Comparison of ENCODE assay signal across 10 cellular contexts in genomic region chr1:78622548-78622947, GRCh38. TPM values are rescaled to one million over a fixed set of nuclear protein-coding genes. Genes with fewer than 3 reads are reported as not detected.
A peak's percentile ranks its signal among the peaks of the same experiment; 100 is the strongest.
DNase-seq lines count a peak whose midpoint lies in the region; ATAC-seq and TF ChIP-seq lines count a peak whose summit lies in the region.
"Had no signal": no experiment of that assay in that cellular context is flagged by ENCODE, and none has a peak within 500 bp of the region (broad histone marks: within the 10 kb centered on the region; RNA-seq: fewer than 3 reads in every experiment).

No MANE protein-coding gene starts in this region.

- peak overlapping the region; percentile 72 for H3K4me3 Mint-ChIP-seq in activated naive CD8-positive, alpha-beta T cell treated with anti-CD3 and anti-CD28 coated beads for 36 hours
- H3K4me3 Mint-ChIP-seq in nephron progenitor cell = no peak overlapping the region

- H3K27me3 ChIP-seq in parathyroid adenoma (ENCODE audit: control insufficient read depth, insufficient read depth, low read length) = no peaks in the 10 kb centered on the region

- DNase-seq in EL (peak; percentile 38), SW 1271 (lab: John Stamatoyannopoulos, UW) (no peak), nephron progenitor cell (no peak), NCI-H1694 treated with DMSO at 0.1 percent for 48 hours (lab: John Stamatoyannopoulos, UW) (no peak)
- no peak for DNase-seq in activated naive CD8-positive, alpha-beta T cell treated with anti-CD3 and anti-CD28 coated beads for 36 hours
- DNase-seq: anterior cingulate cortex, NCI-H1092 treated with DMSO at 0.1 percent for 48 hours, NCI-H526 treated with DMSO at 0.1 percent for 48 hours had no signal

- no peaks in the 10 kb centered on the region for H3K36me3 ChIP-seq in parathyroid adenoma (ENCODE audit: control insufficient read depth, insufficient read depth, low read length)

- no peak overlapping the region for H3K4me2 ChIP-seq in parathyroid adenoma (ENCODE audit: low read length)

- no peak overlapping the region for H3K9ac ChIP-seq in parathyroid adenoma

- H3K27ac Mint-ChIP-seq in activated naive CD8-positive, alpha-beta T cell treated with anti-CD3 and anti-CD28 coated beads for 36 hours = peak overlapping the region; percentile 54
- no peak overlapping the region for H3K27ac Mint-ChIP-seq in nephron progenitor cell

- H2AFZ ChIP-seq in parathyroid adenoma = no peak overlapping the region

- peak overlapping the region; percentile 25 for H3K4me3 ChIP-seq in parathyroid adenoma (ENCODE audit: low read depth, low read length)

- no peaks in the 10 kb centered on the region for H3K79me2 ChIP-seq in parathyroid adenoma

- no peaks in the 10 kb centered on the region for H3K27me3 Mint-ChIP-seq in activated naive CD8-positive, alpha-beta T cell treated with anti-CD3 and anti-CD28 coated beads for 36 hours
- peaks cover 7% of the 10 kb centered on the region for H3K27me3 Mint-ChIP-seq in nephron progenitor cell (ENCODE audit: low read depth, poor library complexity)

- H3K27ac ChIP-seq in parathyroid adenoma = no peak overlapping the region

- H3K9me3 ChIP-seq in parathyroid adenoma (ENCODE audit: control insufficient read depth, low read length) = no peaks in the 10 kb centered on the region

- ATAC-seq in GM18909 (IDR thresholded peaks at IDR 0.05; ENCODE audit: poor library complexity, unreplicated experiment) = peak; percentile 25

- H3K9me3 Mint-ChIP-seq in activated naive CD8-positive, alpha-beta T cell treated with anti-CD3 and anti-CD28 coated beads for 36 hours = peaks cover 3% of the 10 kb centered on the region
- H3K9me3 Mint-ChIP-seq in nephron progenitor cell = no peaks in the 10 kb centered on the region

- H3K4me1 Mint-ChIP-seq in activated naive CD8-positive, alpha-beta T cell treated with anti-CD3 and anti-CD28 coated beads for 36 hours = peaks cover 58% of the 10 kb centered on the region
- peaks cover 6% of the 10 kb centered on the region for H3K4me1 Mint-ChIP-seq in nephron progenitor cell

- H3K36me3 Mint-ChIP-seq in activated naive CD8-positive, alpha-beta T cell treated with anti-CD3 and anti-CD28 coated beads for 36 hours = peaks cover 30% of the 10 kb centered on the region
- no peaks in the 10 kb centered on the region for H3K36me3 Mint-ChIP-seq in nephron progenitor cell (ENCODE audit: low read depth)

- no peak for TF ChIP-seq CTCF in parathyroid adenoma (IDR thresholded peaks at IDR 0.05)
- TF ChIP-seq CTCF in nephron progenitor cell (IDR thresholded peaks at IDR 0.05) = no peak

- H3K4me1 ChIP-seq in parathyroid adenoma = no peaks in the 10 kb centered on the region

RNA-seq across cellular contexts. Expression of gene IFI44L, which starts 2.3 kb away (rescaled TPM):
- 10 to 100 TPM; 38.5 to 38.6 TPM for total RNA-seq in activated naive CD8-positive, alpha-beta T cell treated with anti-CD3 and anti-CD28 coated beads for 36 hours

RNA-seq across cellular contexts. Expression of gene IFI44, which starts 27.1 kb away (rescaled TPM):
- total RNA-seq in activated naive CD8-positive, alpha-beta T cell treated with anti-CD3 and anti-CD28 coated beads for 36 hours = 10 to 100 TPM; 40.8 to 45.2 TPM
